Comparison of ENCODE assay signal across 8 cellular contexts in the genomic region with DNA sequence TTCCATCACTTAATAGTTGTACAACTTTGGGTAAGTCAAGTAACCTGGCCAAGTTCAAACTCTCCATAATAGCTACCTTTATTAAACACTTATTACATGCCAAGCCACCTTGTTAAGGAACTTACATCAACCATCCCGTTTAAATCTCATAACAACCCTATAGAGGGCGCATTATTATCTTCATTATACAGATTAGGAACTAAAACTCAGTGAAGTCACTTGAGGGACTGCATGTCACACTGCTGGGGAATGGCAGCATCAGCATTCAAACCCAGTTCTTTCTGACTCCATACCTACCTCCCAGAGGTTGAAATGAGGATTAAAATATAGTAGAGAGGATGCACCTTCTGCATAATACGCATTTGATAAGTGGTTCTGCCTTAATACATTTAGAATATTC. TPM values are rescaled to one million over a fixed set of nuclear protein-coding genes. Genes with fewer than 3 reads are reported as not detected.
DNase-seq lines count a peak whose midpoint lies in the region; ATAC-seq and TF ChIP-seq lines count a peak whose summit lies in the region.

No MANE protein-coding gene starts in this region.

- H3K36me3 ChIP-seq in ascending aorta (no peaks in the 10 kb centered on the region), suprapubic skin (no peaks in the 10 kb centered on the region)

- no peak for TF ChIP-seq POLR2A in suprapubic skin (IDR thresholded peaks at IDR 0.05)

- H3K27me3 ChIP-seq in ascending aorta (peaks cover 5% of the 10 kb centered on the region), suprapubic skin (peaks cover 69% of the 10 kb centered on the region)

- no peak overlapping the region for H3K27ac ChIP-seq in ascending aorta
- H3K27ac ChIP-seq in suprapubic skin, result no peak overlapping the region

- no peak for TF ChIP-seq EP300 in suprapubic skin (IDR thresholded peaks at IDR 0.05)

- 35% methylated on average over 3 of the region's 3 CpGs for WGBS in suprapubic skin

- TF ChIP-seq CTCF in ascending aorta (IDR thresholded peaks at IDR 0.05) (no peak), suprapubic skin (IDR thresholded peaks at IDR 0.05) (peak in 1 of 2 donors; percentile 16)

- H3K4me3 ChIP-seq in ascending aorta, result no peak overlapping the region
- no peak overlapping the region for H3K4me3 ChIP-seq in suprapubic skin

- DNase-seq in AG20443 (ENCODE audit: low spot score) (peak; percentile 35), HCEC 1CT (peak; percentile 34), SW480 (ENCODE audit: low spot score) (peak; percentile 46), iPS-NIHi7 (ENCODE audit: extremely low spot score) (peak; percentile 30), ascending aorta (ENCODE audit: low spot score in 2 of 2) (no peak), suprapubic skin (ENCODE audit: low spot score in 2 of 2) (no peak)

- intact Hi-C loops in ascending aorta (cut with DNase I), result no loop called here

- no peaks in the 10 kb centered on the region for H3K9me3 ChIP-seq in ascending aorta
- no peaks in the 10 kb centered on the region for H3K9me3 ChIP-seq in suprapubic skin

- H3K4me1 ChIP-seq in ascending aorta (no peaks in the 10 kb centered on the region), suprapubic skin (peaks cover 4% of the 10 kb centered on the region)

- no peak for ATAC-seq in HG02852 (IDR thresholded peaks at IDR 0.05; ENCODE audit: unreplicated experiment)
- ATAC-seq in GM19463 (IDR thresholded peaks at IDR 0.05; ENCODE audit: unreplicated experiment), result no peak

RNA-seq across cellular contexts. Expression of a gene that starts 47.1 kb away (rescaled TPM):
- not detected for total RNA-seq in ascending aorta
- total RNA-seq in suprapubic skin, result not detected

RNA-seq across cellular contexts. Expression of a gene that starts 47.5 kb away (rescaled TPM):
- total RNA-seq in ascending aorta, result not detected
- total RNA-seq in suprapubic skin, result 1 to 10 TPM in 1 of 4 donors, under 1 TPM in 3; 0.48 to 1.0 (median 0.68) TPM

RNA-seq across cellular contexts. Expression of a gene that starts 57.3 kb away (rescaled TPM):
- total RNA-seq in ascending aorta, result not detected
- under 1 TPM in 1 of 4 donors, not detected in 3; 0.16 TPM for total RNA-seq in suprapubic skin

Comparison
In these comparisons a context has a peak if more than half of its experiments do, and no peak if none do; other contexts are left out.
1. DNase-seq: peak in AG20443 (single experiment), HCEC 1CT (single experiment), SW480 (single experiment) and iPS-NIHi7 (single experiment); none in ascending aorta (0 of 2) and suprapubic skin (0 of 2).